8 cellular contexts compared by ENCODE assay signal in genomic region chr17:42459256-42459982, GRCh38. TPM values are rescaled to one million over a fixed set of nuclear protein-coding genes. Genes with fewer than 3 reads are reported as not detected.
A peak's percentile ranks its signal among the peaks of the same experiment; 100 is the strongest.
DNase-seq lines count a peak whose midpoint lies in the region; ATAC-seq and TF ChIP-seq lines count a peak whose summit lies in the region.

No MANE protein-coding gene starts in this region.

- H3K27ac ChIP-seq in endodermal cell (ENCODE audit: low read depth, low read length) = peak overlapping the region; percentile 65

- peaks cover 17% of the 10 kb centered on the region for H3K36me3 Mint-ChIP-seq in endodermal cell (ENCODE audit: low read depth)
- H3K36me3 Mint-ChIP-seq in stimulated activated naive B cell treated with anti-CD40 and anti-IgM and Interleukin-4, amounts not matched to agents 10 μg/mL and 1 μg/mL and 100 μg/mL, for 72 hours = peaks cover 12 to 36% of the 10 kb centered on the region in 2 donors

- peak; percentile 35 to 38 for ATAC-seq in stimulated activated naive B cell treated with anti-CD40 and anti-IgM and Interleukin-4, amounts not matched to agents 10 μg/mL and 1 μg/mL and 100 μg/mL, for 72 hours (replicated peaks)
- no peak for ATAC-seq in GM21619 (IDR thresholded peaks at IDR 0.05; ENCODE audit: unreplicated experiment)

- in situ Hi-C loops in G401 (cut with HindIII; ENCODE audit: low sequenced_read_pairs) = no loop called here

- 37 to 42% methylated on average over 9 to 13 of the region's 13 CpGs for WGBS in endodermal cell (ENCODE audit: insufficient coverage in 1 of 2, insufficient read length in 1 of 2), 2 experiments

- H3K27me3 Mint-ChIP-seq in endodermal cell (ENCODE audit: insufficient read depth) = no peaks in the 10 kb centered on the region
- H3K27me3 Mint-ChIP-seq in stimulated activated naive B cell treated with anti-CD40 and anti-IgM and Interleukin-4, amounts not matched to agents 10 μg/mL and 1 μg/mL and 100 μg/mL, for 72 hours = no peaks in the 10 kb centered on the region

- peak overlapping the region; percentile 89 for H3K4me3 Mint-ChIP-seq in endodermal cell
- peak overlapping the region; percentile 95 to 96 for H3K4me3 Mint-ChIP-seq in stimulated activated naive B cell treated with anti-CD40 and anti-IgM and Interleukin-4, amounts not matched to agents 10 μg/mL and 1 μg/mL and 100 μg/mL, for 72 hours

- peak overlapping the region; percentile 96 for H3K27ac Mint-ChIP-seq in endodermal cell
- H3K27ac Mint-ChIP-seq in stimulated activated naive B cell treated with anti-CD40 and anti-IgM and Interleukin-4, amounts not matched to agents 10 μg/mL and 1 μg/mL and 100 μg/mL, for 72 hours = peak overlapping the region; percentile 97

- peak; percentile 59 for TF ChIP-seq CTCF in endodermal cell (conservative IDR thresholded peaks at IDR 0.05)

- peak; percentile 87 for DNase-seq in G401 (ENCODE audit: low spot score)
- peak; percentile 38 for DNase-seq in LoVo (ENCODE audit: low spot score)
- DNase-seq in UCSD-AML1 (lab: John Stamatoyannopoulos, UW; ENCODE audit: unreplicated experiment) = peak; percentile 31
- peak; percentile 77 for DNase-seq in endodermal cell
- peak; percentile 26 to 36 for DNase-seq in lung microvascular endothelial cell (ENCODE audit: low read depth in 2 of 2)
- no peak for DNase-seq in stimulated activated naive B cell treated with anti-CD40 and anti-IgM and Interleukin-4, amounts not matched to agents 10 μg/mL and 1 μg/mL and 100 μg/mL, for 72 hours
- no peak for DNase-seq in stimulated activated naive CD4-positive, alpha-beta T cell treated with Interleukin-2 at 50 U/mL for 16 hours (lab: John Stamatoyannopoulos, UW)

- no peaks in the 10 kb centered on the region for H3K4me1 ChIP-seq in endodermal cell (ENCODE audit: control insufficient read depth, insufficient read depth, low read length)

- H3K9me3 Mint-ChIP-seq in endodermal cell = no peaks in the 10 kb centered on the region
- H3K9me3 Mint-ChIP-seq in stimulated activated naive B cell treated with anti-CD40 and anti-IgM and Interleukin-4, amounts not matched to agents 10 μg/mL and 1 μg/mL and 100 μg/mL, for 72 hours = peaks cover 0 to 2% of the 10 kb centered on the region in 2 donors

- H3K9me3 ChIP-seq in endodermal cell (ENCODE audit: control insufficient read depth, low read length) = no peaks in the 10 kb centered on the region

- H3K9ac ChIP-seq in endodermal cell (ENCODE audit: extremely low read depth, low read length, poor library complexity, severe bottlenecking) = peak overlapping the region; percentile 66

- H3K4me1 Mint-ChIP-seq in endodermal cell = peaks cover 19% of the 10 kb centered on the region
- H3K4me1 Mint-ChIP-seq in stimulated activated naive B cell treated with anti-CD40 and anti-IgM and Interleukin-4, amounts not matched to agents 10 μg/mL and 1 μg/mL and 100 μg/mL, for 72 hours = peaks cover 35 to 62% of the 10 kb centered on the region in 2 donors

- peak overlapping the region; percentile 89 for H3K4me3 ChIP-seq in endodermal cell (ENCODE audit: low read length)

- H3K27me3 ChIP-seq in endodermal cell (ENCODE audit: control insufficient read depth, insufficient read depth, low read length, poor library complexity, severe bottlenecking) = no peaks in the 10 kb centered on the region

- peaks cover 16% of the 10 kb centered on the region for H3K36me3 ChIP-seq in endodermal cell (ENCODE audit: control insufficient read depth, insufficient read depth, low read length)

RNA-seq across cellular contexts. Expression of gene ATP6V0A1, which starts 0.7 kb away (rescaled TPM):
- 54.0 and 112 TPM in 2 replicates for total RNA-seq in G401 (2014; rRNA removed; shearing (Covaris generic))
- 10 to 100 TPM; 45.2 to 53.1 TPM for total RNA-seq in endodermal cell
- 47.2 TPM for polyA plus RNA-seq in endodermal cell (2013, experiment 1 of 2)
- 34.8 TPM for polyA plus RNA-seq in endodermal cell (2013, experiment 2 of 2)
- total RNA-seq in lung microvascular endothelial cell = 16.6 and 22.0 TPM in 2 replicates

RNA-seq across cellular contexts. Expression of gene CAVIN1, which starts 36.4 kb away (rescaled TPM):
- 755 and 829 TPM in 2 replicates for total RNA-seq in G401 (2014; rRNA removed; shearing (Covaris generic))
- 1 to 10 TPM in 1 of 2 donors, under 1 TPM in 1; 0.51 to 3.1 TPM for total RNA-seq in endodermal cell
- 8.4 TPM for polyA plus RNA-seq in endodermal cell (2013, experiment 1 of 2)
- polyA plus RNA-seq in endodermal cell (2013, experiment 2 of 2) = 8.2 TPM
- total RNA-seq in lung microvascular endothelial cell = 342 and 371 TPM in 2 replicates

Comparison
In these comparisons a context has a peak if more than half of its experiments do, and no peak if none do; other contexts are left out.
1. DNase-seq: peak in G401 (single experiment), LoVo (single experiment), UCSD-AML1 (single experiment), endodermal cell (single experiment) and lung microvascular endothelial cell (2 of 2); none in stimulated activated naive B cell treated with anti-CD40 and anti-IgM and Interleukin-4, amounts not matched to agents 10 μg/mL and 1 μg/mL and 100 μg/mL, for 72 hours (single experiment) and stimulated activated naive CD4-positive, alpha-beta T cell treated with Interleukin-2 at 50 U/mL for 16 hours (single experiment).
2. RNA of gene CAVIN1, which starts 36.4 kb away (total RNA-seq): 755 to 829 TPM in G401 and 342 to 371 TPM in lung microvascular endothelial cell; 0.51 to 3.1 TPM in endodermal cell; every median in the first group is over 10 times any median in the second.